ENCODE assay signal across 8 cellular contexts in the genomic region with DNA sequence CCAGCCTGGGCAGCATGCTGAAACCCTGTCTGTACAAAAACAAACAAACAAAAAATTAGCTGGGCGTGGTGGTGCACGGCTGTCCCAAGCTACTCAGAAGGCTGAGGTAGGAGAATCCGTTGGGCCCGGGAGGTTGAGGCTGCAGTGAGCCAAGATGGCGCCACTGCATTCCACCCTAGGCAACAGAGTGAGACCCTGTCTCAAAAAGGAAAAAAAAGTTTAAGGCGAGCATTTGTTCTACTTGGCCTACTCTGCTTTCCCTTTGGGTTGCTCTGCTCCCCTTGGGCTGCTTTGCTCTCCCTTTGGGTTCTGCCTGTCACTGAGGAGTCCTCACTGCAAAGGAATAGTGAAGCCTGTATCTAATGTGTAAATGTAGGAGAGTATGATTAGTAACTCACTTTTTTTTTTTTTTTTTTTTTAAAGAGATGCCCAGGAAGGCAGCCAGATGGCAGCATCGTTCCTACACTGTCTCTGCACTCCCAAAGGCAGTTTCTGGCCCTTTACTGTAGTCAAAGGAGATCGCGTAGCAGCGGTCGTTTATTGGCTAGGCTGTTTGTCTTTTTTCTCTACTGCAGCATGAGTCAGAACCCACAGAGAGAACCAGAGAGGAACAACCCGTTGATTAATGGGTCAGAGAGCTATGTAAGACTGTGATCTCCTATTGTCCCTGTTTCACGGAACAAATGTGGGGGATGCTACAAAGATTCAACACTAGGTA.
A peak's percentile ranks its signal among the peaks of the same experiment; 100 is the strongest.
DNase-seq lines count a peak whose midpoint lies in the region; ATAC-seq and TF ChIP-seq lines count a peak whose summit lies in the region.

No MANE protein-coding gene starts in this region.

- POLR2A ChIA-PET in MCF 10A (lab: Yijun Ruan, JAX), result interaction anchor here (0.5 to 1.8 kb wide), 8 partner anchors 115 to 1565 kb away, joined by 3 to 7 read pairs (median 4); a partner anchor contains a TSS

- peak overlapping the region; percentile 89 for H3K27ac ChIP-seq in 22Rv1

- intact Hi-C loops in MCF 10A (cut with micrococcal nuclease), result loop anchor here (1.0 to 10.0 kb wide), 7 partner anchors 115 to 1949 kb away; a partner anchor contains a TSS

- TF ChIP-seq CTCF in 22Rv1 (IDR thresholded peaks at IDR 0.05), result peak; percentile 87
- peak; percentile 55 for TF ChIP-seq CTCF in GM13977 (IDR thresholded peaks at IDR 0.05; ENCODE audit: extremely low read depth, insufficient read depth, missing control alignments)
- peak; percentile 46 for TF ChIP-seq CTCF in MCF 10A (IDR thresholded peaks at IDR 0.05; ENCODE audit: unreplicated experiment)

- no peaks in the 10 kb centered on the region for H3K36me3 Mint-ChIP-seq in MCF 10A (ENCODE audit: insufficient read depth, unreplicated experiment)

- no peak overlapping the region for H3K27ac Mint-ChIP-seq in MCF 10A (ENCODE audit: low read depth, unreplicated experiment)

- in situ Hi-C loops in GM13977 (cut with MboI; ENCODE audit: low pct_unique_long_range_greater_than_20kb, low sequenced_read_pairs, unreplicated experiment), result loop anchor here (10.0 kb wide), 1 partner anchor 919 kb away; no protein-coding TSS in a partner anchor

- H3K4me1 Mint-ChIP-seq in MCF 10A (ENCODE audit: insufficient read depth, unreplicated experiment), result peaks cover 10% of the 10 kb centered on the region

- no peaks in the 10 kb centered on the region for H3K9me3 Mint-ChIP-seq in MCF 10A (ENCODE audit: unreplicated experiment)

- H3K4me3 Mint-ChIP-seq in MCF 10A (ENCODE audit: unreplicated experiment), result no peak overlapping the region

- BruUV-seq in MCF 10A (replicated peaks; lab: Mats Ljungman, UMichigan), result no TSS peak

- no peaks in the 10 kb centered on the region for H3K27me3 Mint-ChIP-seq in MCF 10A (ENCODE audit: insufficient read depth, unreplicated experiment)

- DNase-seq in GM13977 (ENCODE audit: low spot score), result peak; percentile 28
- peak; percentile 64 for DNase-seq in NCI-H2029 treated with DMSO at 0.1 percent for 48 hours (lab: John Stamatoyannopoulos, UW)
- DNase-seq in T1000 (lab: John Stamatoyannopoulos, UW), result peak; percentile 73
- DNase-seq in MCF 10A (ENCODE audit: unreplicated experiment), result peak; percentile 88
- peak; percentile 82 for DNase-seq in iPS-NIHi7 (ENCODE audit: extremely low spot score)
- peak; percentile 32 for DNase-seq in stimulated activated CD4-positive, alpha-beta T cell treated with anti-CD3 and anti-CD28 coated beads, Interleukin-12 subunit alpha, Interleukin-12 subunit beta, amount 100 ng/mL, for 4 hours

- ATAC-seq in HG02973 (IDR thresholded peaks at IDR 0.05; ENCODE audit: unreplicated experiment), result peak; percentile 71

- CTCF ChIA-PET in MCF 10A (lab: Yijun Ruan, JAX), result interaction anchor here (0.5 to 3.1 kb wide), 68 partner anchors 10 to 1992 kb away, joined by 3 to 25 read pairs (median 3); a partner anchor contains a TSS

Comparison
In these comparisons a context has a peak if more than half of its experiments do, and no peak if none do; other contexts are left out.
1. Peak in every context shown above with its lines: DNase-seq, ATAC-seq and H3K27ac ChIP-seq.
2. DNase-seq: peak in every context shown above with its lines; median percentile 88 in MCF 10A; 82 in iPS-NIHi7; 73 in T1000; 64 in NCI-H2029 treated with DMSO at 0.1 percent for 48 hours; 32 in stimulated activated CD4-positive, alpha-beta T cell treated with anti-CD3 and anti-CD28 coated beads, Interleukin-12 subunit alpha, Interleukin-12 subunit beta, amount 100 ng/mL, for 4 hours; 28 in GM13977.